Comparison of ENCODE assay signal across 8 cellular contexts in the genomic region with DNA sequence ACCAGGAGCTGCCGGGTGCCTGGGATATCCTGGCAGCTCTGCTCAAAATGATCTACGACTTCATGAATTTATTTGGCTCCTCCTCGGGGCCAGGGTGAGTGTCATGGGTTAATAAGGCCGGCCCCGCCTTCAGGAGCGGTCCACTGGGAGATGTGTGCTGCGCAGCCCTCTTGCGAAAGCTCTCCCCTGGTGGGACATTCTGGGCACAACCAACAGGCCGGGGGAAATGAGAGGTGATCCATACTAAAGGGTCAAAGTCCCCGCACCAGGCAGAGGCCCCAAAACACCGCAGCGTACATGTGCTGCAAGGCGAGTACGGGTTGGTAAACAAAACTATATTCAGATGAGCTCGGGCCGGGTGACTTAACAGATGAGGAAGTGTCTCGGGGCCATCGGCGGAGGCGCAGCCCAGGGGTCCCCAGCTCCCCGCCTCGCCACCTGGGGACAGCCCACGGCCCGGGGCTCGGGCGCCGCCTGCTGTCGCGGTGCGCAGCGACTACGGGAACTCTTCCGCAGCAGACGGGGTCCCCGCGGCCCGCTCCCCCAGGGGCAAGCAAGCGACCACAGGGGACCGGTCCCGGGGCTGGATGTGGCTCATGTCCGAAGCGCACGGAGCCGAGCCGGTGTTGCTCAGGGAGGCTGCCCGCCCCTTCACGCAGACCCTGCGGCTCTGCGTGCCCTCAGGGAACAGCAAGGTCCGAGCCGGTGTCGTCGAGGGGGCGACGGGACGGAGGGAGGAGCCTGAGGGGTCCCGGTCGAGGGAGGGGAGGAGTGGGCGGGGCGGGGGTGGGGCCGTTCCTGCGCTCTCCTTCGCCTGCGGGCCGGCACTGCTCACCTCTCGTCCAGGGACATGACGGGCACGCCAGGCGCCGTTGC. TPM values are rescaled to one million over a fixed set of nuclear protein-coding genes. Genes with fewer than 3 reads are reported as not detected.
DNase-seq lines count a peak whose midpoint lies in the region; ATAC-seq, FAIRE-seq and TF ChIP-seq lines count a peak whose summit lies in the region.

A gene with protein sequence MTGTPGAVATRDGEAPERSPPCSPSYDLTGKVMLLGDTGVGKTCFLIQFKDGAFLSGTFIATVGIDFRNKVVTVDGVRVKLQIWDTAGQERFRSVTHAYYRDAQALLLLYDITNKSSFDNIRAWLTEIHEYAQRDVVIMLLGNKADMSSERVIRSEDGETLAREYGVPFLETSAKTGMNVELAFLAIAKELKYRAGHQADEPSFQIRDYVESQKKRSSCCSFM (plus strand): TSS at position 834 of the 876 bp plus-strand sequence. CDS start 17 bp downstream, at position 851.

- no peak within 1 kb of the TSS for H3K27ac Mint-ChIP-seq in GM23338

- H3K4me3 Mint-ChIP-seq in GM23338: peak within 1 kb of the TSS; percentile 83

- no peaks in the 10 kb centered on the region for H3K9me1 ChIP-seq in K562 (ENCODE audit: control insufficient read depth, insufficient read depth, low read length)

- peak; percentile 44 to 71 for TF ChIP-seq CTCF in GM23338 (conservative IDR thresholded peaks at IDR 0.05; ENCODE audit: low read depth in 2 of 2)
- TF ChIP-seq CTCF in K562 (IDR thresholded peaks at IDR 0.05 in 2 of 3, conservative IDR thresholded peaks at IDR 0.05 in 1 of 3; ENCODE audit: insufficient read depth in 2 of 3, low read depth in 1 of 3, low read length in 3 of 3): peak; percentile 53 to 68 (median 55)
- no peak for TF ChIP-seq CTCF in liver (IDR thresholded peaks at IDR 0.05; ENCODE audit: low read depth, low read length, missing input control)
- TF ChIP-seq CTCF in suprapubic skin (IDR thresholded peaks at IDR 0.05): peak in 1 of 2 donors; percentile 33

- POLR2A ChIA-PET in K562 (lab: Yijun Ruan, JAX): interaction anchor here (0.6 to 1.3 kb wide), 4 partner anchors 11 to 1119 kb away, joined by 3 to 4 read pairs (median 4); no protein-coding TSS in a partner anchor

- H3K79me2 ChIP-seq in GM23338 (replicated peaks; ENCODE audit: insufficient read depth) (no peaks in the 10 kb centered on the region), K562 (ENCODE audit: control insufficient read depth, insufficient read depth, low read length) (no peaks in the 10 kb centered on the region)

- peak within 1 kb of the TSS; percentile 96 for H2AFZ ChIP-seq in GM23338
- H2AFZ ChIP-seq in K562 (ENCODE audit: low read depth, low read length): no peak within 1 kb of the TSS

- H3K9me2 ChIP-seq in GM23338 (ENCODE audit: insufficient read depth): no peaks in the 10 kb centered on the region

- H3K4me2 ChIP-seq in GM23338 (peak within 1 kb of the TSS; percentile 90), K562 (ENCODE audit: insufficient read depth, low read length) (no peak within 1 kb of the TSS)

- TF ChIP-seq EP300 in K562 (IDR thresholded peaks at IDR 0.05; ENCODE audit: low read length): no peak
- TF ChIP-seq EP300 in suprapubic skin (IDR thresholded peaks at IDR 0.05): no peak

- H3K4me3 ChIP-seq in GM23338 (peak within 1 kb of the TSS; percentile 84), K562 (no peak within 1 kb of the TSS), liver (ENCODE audit: low read depth in 1 of 3, low read length in 3 of 3) (peak within 1 kb of the TSS; percentile 54 to 65 (median 65)), suprapubic skin (peak within 1 kb of the TSS; percentile 43)

- peak within 1 kb of the TSS in 1 of 2 experiments; percentile 28; a peak in 2 of 4 replicates for H3K9ac ChIP-seq in K562 (ENCODE audit: insufficient read depth in 1 of 2, low read depth in 2 of 2, low read length in 2 of 2)
- peak within 1 kb of the TSS; percentile 8 to 46 for H3K9ac ChIP-seq in liver (ENCODE audit: low read depth in 1 of 2, low read length in 2 of 2)

- TF ChIP-seq POLR2A in K562 (conservative IDR thresholded peaks at IDR 0.05) (no peak), suprapubic skin (IDR thresholded peaks at IDR 0.05) (no peak)

- ATAC-seq in GM23338 (peak; percentile 66), K562 (peak; percentile 78), GM21515 (IDR thresholded peaks at IDR 0.05; ENCODE audit: unreplicated experiment) (no peak), GM18870 (IDR thresholded peaks at IDR 0.05; ENCODE audit: unreplicated experiment) (no peak)

- BruUV-seq in K562 (replicated peaks; lab: Mats Ljungman, UMichigan): no TSS peak

- CTCF ChIA-PET in K562 (lab: Yijun Ruan, JAX; ENCODE audit: low intra/inter-chr PET ratio): interaction anchor here (0.8 to 2.6 kb wide), 4 partner anchors 9 to 435 kb away, joined by 3 to 15 read pairs (median 3); no protein-coding TSS in a partner anchor

- TF ChIP-seq RAD21 in K562 (CRISPR knock-in tag; conservative IDR thresholded peaks at IDR 0.05 in 1 of 2, IDR thresholded peaks at IDR 0.05 in 1 of 2): peak; percentile 80 to 81
- peak; percentile 21 to 69 for TF ChIP-seq RAD21 in liver (IDR thresholded peaks at IDR 0.05)

- no peaks in the 10 kb centered on the region for H3K36me3 Mint-ChIP-seq in GM23338 (ENCODE audit: low read depth)

- in situ Hi-C loops in K562 (cut with MboI): no loop called here

- H3K9me3 ChIP-seq in K562 (replicated peaks; ENCODE audit: control insufficient read depth, insufficient read depth, low read depth, low read length) (no peaks in the 10 kb centered on the region), liver (ENCODE audit: control insufficient read depth in 4 of 4, low read length in 3 of 4) (no peaks in the 10 kb centered on the region), suprapubic skin (no peaks in the 10 kb centered on the region)

- H3K27me3 ChIP-seq in GM23338 (ENCODE audit: insufficient read depth): peaks cover 11% of the 10 kb centered on the region; the same call in 1 of the 2 replicates
- peaks cover 31 to 73% of the 10 kb centered on the region in 2 experiments; a peak in 4 of 5 replicates for H3K27me3 ChIP-seq in K562 (ENCODE audit: control insufficient read depth in 2 of 2, insufficient read depth in 2 of 2, low read length in 2 of 2)
- no peaks in the 10 kb centered on the region for H3K27me3 ChIP-seq in liver (ENCODE audit: control insufficient read depth in 4 of 4, insufficient read depth in 4 of 4, low read length in 3 of 4)
- peaks cover 72% of the 10 kb centered on the region for H3K27me3 ChIP-seq in suprapubic skin

- H3K36me3 ChIP-seq in GM23338 (ENCODE audit: insufficient read depth) (no peaks in the 10 kb centered on the region), K562 (ENCODE audit: control insufficient read depth, insufficient read depth, low read length) (no peaks in the 10 kb centered on the region), liver (ENCODE audit: control insufficient read depth in 4 of 4, insufficient read depth in 3 of 4, low read depth in 1 of 4, low read length in 3 of 4) (no peaks in the 10 kb centered on the region), suprapubic skin (no peaks in the 10 kb centered on the region)

- FAIRE-seq in K562 (lab: Jason Lieb, UNC): no peak

- intact Hi-C loops in K562 (cut with micrococcal nuclease): loop anchor here (1.0 kb wide), 1 partner anchor 79 kb away; no protein-coding TSS in a partner anchor

- H3K4me1 ChIP-seq in GM23338 (ENCODE audit: insufficient read depth) (peaks cover 15% of the 10 kb centered on the region), K562 (replicated peaks in 1 of 2; ENCODE audit: control insufficient read depth in 2 of 2, insufficient read depth in 2 of 2, low read length in 2 of 2) (peaks cover 0 to 20% of the 10 kb centered on the region in 2 experiments; a peak in 3 of 5 replicates), liver (ENCODE audit: control insufficient read depth in 4 of 4, insufficient read depth in 4 of 4, low read length in 3 of 4) (peaks cover 11 to 31% (median 22%) of the 10 kb centered on the region in 4 donors), suprapubic skin (peaks cover 24% of the 10 kb centered on the region)

- no peaks in the 10 kb centered on the region for H3K9me3 Mint-ChIP-seq in GM23338

- H4K20me1 ChIP-seq in GM23338 (replicated peaks; ENCODE audit: insufficient read depth) (no peaks in the 10 kb centered on the region), K562 (replicated peaks; ENCODE audit: control insufficient read depth, insufficient read depth, low read length) (peaks cover 5% of the 10 kb centered on the region; the same call in 1 of the 2 replicates)

- WGBS in K562 (ENCODE audit: insufficient coverage, low coverage, missing lambda C conversion rate): 7% methylated on average over 42 of the region's 70 CpGs
- WGBS in liver: under 1% methylated on average over 70 of the region's 70 CpGs
- WGBS in suprapubic skin: 12% methylated on average over 11 of the region's 70 CpGs

- DNase-seq in CD1c-positive myeloid dendritic cell (ENCODE audit: extremely low spot score) (peak; percentile 74), GM23338 (ENCODE audit: low spot score) (peak; percentile 84), RPMI8226 (peak; percentile 61), K562 (ENCODE audit: extremely low read depth in 1 of 4, low spot score in 3 of 4) (peak in 2 of 4 experiments; percentile 67), suprapubic skin (ENCODE audit: low spot score in 2 of 2) (no peak)

- H3F3A ChIP-seq in GM23338 (replicated peaks; ENCODE audit: low read depth): peaks cover 15% of the 10 kb centered on the region; the same call in 1 of the 2 replicates

- peak within 1 kb of the TSS; percentile 72; the same call in 1 of the 2 replicates for H3K27ac ChIP-seq in GM23338 (ENCODE audit: low read depth)
- H3K27ac ChIP-seq in K562 (ENCODE audit: extremely low read depth, low read depth, low read length): no peak within 1 kb of the TSS
- peak within 1 kb of the TSS; percentile 84 to 88 for H3K27ac ChIP-seq in liver (ENCODE audit: low read depth in 1 of 2, low read length in 2 of 2)
- H3K27ac ChIP-seq in suprapubic skin: no peak within 1 kb of the TSS

- peaks cover 24% of the 10 kb centered on the region for H3K27me3 Mint-ChIP-seq in GM23338 (ENCODE audit: insufficient read depth, low read depth, poor library complexity)

- H3K4me1 Mint-ChIP-seq in GM23338: peaks cover 25% of the 10 kb centered on the region

RNA-seq across cellular contexts. Expression of the gene that starts here (rescaled TPM):
- total RNA-seq in GM23338 (2014; rRNA removed; shearing (Covaris generic)): 3.4 and 5.2 TPM in 2 replicates
- polyA plus RNA-seq in GM23338 (2016; fragmentation: Nextera tagmentation; extraction: Ambion mirVana) (3.3 and 3.6 TPM in 2 replicates), K562 (2011; rRNA removed) (0.03 and 0.21 TPM in 2 replicates), K562 (2014; fragmentation: Illumina TruSeq; extraction: Trizol) (0.04 and 0.12 TPM in 2 replicates), K562 (2014; fragmentation: Nextera tagmentation; extraction: Ambion mirVana) (under 1 TPM in 1 of 2 experiments, not detected in 1; 0.03 TPM), K562 (2014; rRNA removed) (not detected in 2 replicates), liver (1 to 10 TPM; 5.9 to 8.8 TPM)
- total RNA-seq in K562 (2011; cell fraction: chromatin; rRNA removed; ENCODE audit: low replicate concordance): not detected in 2 replicates
- not detected in 2 replicates for total RNA-seq in K562 (2011; cell fraction: nucleolus; rRNA removed)
- total RNA-seq in K562 (2011; cell fraction: nucleoplasm; rRNA removed): not detected in 2 replicates
- total RNA-seq in K562 (2014; rRNA removed) (not detected in 2 replicates), K562 (2014; rRNA removed; fragmentation: Illumina TruSeq; extraction: Trizol) (not detected in 2 replicates), K562 (2015; rRNA removed; fragmentation: Illumina TruSeq; extraction: Trizol) (0.11 and 0.23 TPM in 2 replicates), K562 (2021) (0.27 TPM in 1 of 2 replicates, not detected in the other), liver (1 to 10 TPM; 5.1 to 5.3 TPM), suprapubic skin (under 1 TPM in 2 of 4 donors, not detected in 2; 0.32 to 0.38 TPM)
- 0.22 TPM in 1 of 2 replicates, not detected in the other for polyA plus RNA-seq in K562 (2011; cell fraction: cytosol; rRNA removed)
- polyA plus RNA-seq in K562 (2011; cell fraction: nucleus; rRNA removed): 0.07 and 0.18 TPM in 2 replicates
- 0.19 and 0.22 TPM in 2 replicates for polyA plus RNA-seq in K562 (2012)
- polyA minus RNA-seq in K562 (2011; rRNA and poly(A)+ RNA removed): 0.11 TPM in 1 of 2 replicates, not detected in the other
- not detected in 2 replicates for polyA minus RNA-seq in K562 (2011; cell fraction: cytosol; rRNA and poly(A)+ RNA removed)
- not detected in 2 replicates for polyA minus RNA-seq in K562 (2011; cell fraction: nucleus; rRNA and poly(A)+ RNA removed)

Comparison
In these comparisons a context has a peak if more than half of its experiments do, and no peak if none do; other contexts are left out.
1. Peak in ATAC-seq in K562; RNA of the gene not detected or under 1 TPM.
2. DNase-seq: peak in CD1c-positive myeloid dendritic cell (single experiment), GM23338 (single experiment) and RPMI8226 (single experiment); none in suprapubic skin (0 of 2).
3. H3K27ac ChIP-seq: peak in GM23338 (single experiment) and liver (2 of 2); none in K562 (single experiment) and suprapubic skin (single experiment).